10 cellular contexts compared by ENCODE assay signal in the genomic region with DNA sequence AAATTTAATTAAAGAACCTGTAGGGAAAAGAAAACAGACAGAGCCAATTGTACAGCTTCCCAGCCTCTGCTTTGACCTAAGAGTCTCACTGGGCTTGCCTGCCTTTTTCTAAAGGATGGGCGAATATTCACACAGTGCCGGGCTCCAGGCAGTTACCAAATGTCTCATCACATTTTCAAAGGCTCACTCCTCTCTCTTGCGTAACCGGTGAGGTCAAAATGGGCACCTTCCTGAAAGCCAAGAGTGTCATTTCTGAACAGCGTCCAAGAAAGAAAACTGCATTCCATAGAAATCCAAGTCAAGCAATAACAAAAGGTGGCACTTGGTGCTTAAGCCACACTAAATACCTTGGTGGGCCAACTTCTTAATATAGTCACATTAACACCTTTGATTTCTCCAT. TPM values are rescaled to one million over a fixed set of nuclear protein-coding genes. Genes with fewer than 3 reads are reported as not detected.
DNase-seq lines count a peak whose midpoint lies in the region; FAIRE-seq and TF ChIP-seq lines count a peak whose summit lies in the region.
"Had no signal": no experiment of that assay in that cellular context is flagged by ENCODE, and none has a peak within 500 bp of the region (broad histone marks: within the 10 kb centered on the region; RNA-seq: fewer than 3 reads in every experiment).

No MANE protein-coding gene starts in this region.

- TF ChIP-seq EP300 in ovary (IDR thresholded peaks at IDR 0.05), result no peak

- TF ChIP-seq CTCF in fibroblast of lung (conservative IDR thresholded peaks at IDR 0.05 in 1 of 2, IDR thresholded peaks at IDR 0.05 in 1 of 2; ENCODE audit: low read depth in 1 of 2, low read length in 2 of 2) (no peak), ovary (IDR thresholded peaks at IDR 0.05) (no peak)

- H3K9me3 ChIP-seq in fibroblast of lung (ENCODE audit: control insufficient read depth, insufficient read depth, low read depth, low read length) (no peaks in the 10 kb centered on the region), ovary (no peaks in the 10 kb centered on the region)

- H3K27me3 ChIP-seq in fibroblast of lung (ENCODE audit: control insufficient read depth, insufficient read depth, low read length) (no peaks in the 10 kb centered on the region), ovary (no peaks in the 10 kb centered on the region)

- H3K79me2 ChIP-seq in fibroblast of lung (ENCODE audit: control insufficient read depth, insufficient read depth, low read length), result no peaks in the 10 kb centered on the region

- FAIRE-seq in RCC 7860 (lab: Jason Lieb, UNC), result no peak
- FAIRE-seq: endometrium had no signal

- no peak overlapping the region for H3K27ac ChIP-seq in fibroblast of lung (ENCODE audit: insufficient read depth, low read length)
- H3K27ac ChIP-seq in ovary, result peak overlapping the region in 1 of 2 donors; percentile 80

- no peak overlapping the region for H3K4me2 ChIP-seq in fibroblast of lung (ENCODE audit: extremely low read depth, insufficient read depth, low read length)

- H3K9ac ChIP-seq in fibroblast of lung (ENCODE audit: insufficient read depth, low read length), result no peak overlapping the region

- DNase-seq in Daoy (ENCODE audit: low read depth), result peak; percentile 72
- DNase-seq in RCC 7860 (ENCODE audit: low spot score), result peak; percentile 31
- peak; percentile 57 to 61 for DNase-seq in fibroblast of lung (ENCODE audit: low read depth in 2 of 2)
- DNase-seq in ovary, result peak in 4 of 5 donors; percentile 26 to 69 (median 58)
- DNase-seq in NK-92 (lab: John Stamatoyannopoulos, UW; ENCODE audit: unreplicated experiment), result no peak
- no peak for DNase-seq in 8988T
- no peak for DNase-seq in activated T-cell treated with anti-CD3 and anti-CD28 coated beads, Interleukin-2, amount 50 U/mL, for 1 hour
- DNase-seq in GDM1 (lab: John Stamatoyannopoulos, UW), result no peak
- DNase-seq: activated CD8-positive, alpha-beta memory T cell treated with anti-CD3 and anti-CD28 coated beads, Interleukin-2, amount 50 U/mL, for 48 hours had no signal

- TF ChIP-seq POLR2A in ovary (IDR thresholded peaks at IDR 0.05), result no peak

- H2AFZ ChIP-seq in fibroblast of lung (ENCODE audit: low read length), result no peak overlapping the region

- intact Hi-C loops in ovary (cut with DNase I), result loop anchor here in 1 of 4 donors (5.0 kb wide), 1 partner anchor 43 kb away; no protein-coding TSS in a partner anchor

- H3K36me3 ChIP-seq in fibroblast of lung (ENCODE audit: control insufficient read depth, insufficient read depth, low read length), result no peaks in the 10 kb centered on the region
- no peaks in the 10 kb centered on the region for H3K36me3 ChIP-seq in ovary

- H3K4me3 ChIP-seq in fibroblast of lung (replicated peaks in 1 of 4; ENCODE audit: control extremely low read depth in 1 of 4, insufficient read depth in 1 of 4, low read depth in 3 of 4, low read length in 4 of 4) (no peak overlapping the region), ovary (peak overlapping the region; percentile 31)

- H3K4me1 ChIP-seq in fibroblast of lung (ENCODE audit: control insufficient read depth, extremely low read depth, insufficient read depth, low read length) (peaks cover 2% of the 10 kb centered on the region), ovary (ENCODE audit: insufficient read depth) (peaks cover 9% of the 10 kb centered on the region)

- WGBS in ovary, 3 donors, result 36 to 61% (median 49%) methylated on average over 5 of the region's 5 CpGs

- H4K20me1 ChIP-seq in fibroblast of lung (ENCODE audit: control insufficient read depth, extremely low read depth, insufficient read depth, low read length), result no peaks in the 10 kb centered on the region

RNA-seq across cellular contexts. Expression of a gene that starts 0.7 kb away (rescaled TPM):
- total RNA-seq in Daoy (2014; rRNA removed; shearing (Covaris generic)), result 2.7 and 4.2 TPM in 2 replicates
- total RNA-seq in fibroblast of lung, result 0.51 and 1.5 TPM in 2 replicates
- 0.91 and 31.0 TPM in 2 replicates for polyA plus RNA-seq in fibroblast of lung
- 0.96 and 33.9 TPM in 2 replicates for polyA plus RNA-seq in fibroblast of lung (2012)
- 6.0 TPM in 1 of 2 replicates, not detected in the other for polyA minus RNA-seq in fibroblast of lung (ENCODE audit: low replicate concordance)
- total RNA-seq in ovary, result 10 to 100 TPM; 18.0 to 43.7 (median 30.2) TPM
- 10 to 100 TPM; 20.3 to 38.5 TPM for polyA plus RNA-seq in ovary

Comparison
In these comparisons a context has a peak if more than half of its experiments do, and no peak if none do; other contexts are left out.
1. DNase-seq: peak in Daoy (single experiment), RCC 7860 (single experiment), fibroblast of lung (2 of 2) and ovary (4 of 5); none in NK-92 (single experiment), 8988T (single experiment), activated T-cell treated with anti-CD3 and anti-CD28 coated beads, Interleukin-2, amount 50 U/mL, for 1 hour (single experiment) and GDM1 (single experiment).